Comparison of ENCODE assay signal across 1 cellular context in genomic region chr22:44746061-44746789, GRCh38.
TF ChIP-seq lines count a peak whose summit lies in the region.

No MANE protein-coding gene starts in this region.

TF ChIP-seq in IMR-90, 13 proteins besides CTCF, POLR2A, EP300 and RAD21:
- no peak for TF ChIP-seq BHLHE40 (IDR thresholded peaks at IDR 0.05; ENCODE audit: low read depth, low read length)
- TF ChIP-seq, protein P1, sequence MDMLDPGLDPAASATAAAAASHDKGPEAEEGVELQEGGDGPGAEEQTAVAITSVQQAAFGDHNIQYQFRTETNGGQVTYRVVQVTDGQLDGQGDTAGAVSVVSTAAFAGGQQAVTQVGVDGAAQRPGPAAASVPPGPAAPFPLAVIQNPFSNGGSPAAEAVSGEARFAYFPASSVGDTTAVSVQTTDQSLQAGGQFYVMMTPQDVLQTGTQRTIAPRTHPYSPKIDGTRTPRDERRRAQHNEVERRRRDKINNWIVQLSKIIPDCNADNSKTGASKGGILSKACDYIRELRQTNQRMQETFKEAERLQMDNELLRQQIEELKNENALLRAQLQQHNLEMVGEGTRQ (IDR thresholded peaks at IDR 0.05; ENCODE audit: low read depth, low read length), result no peak
- no peak for TF ChIP-seq MAFK (IDR thresholded peaks at IDR 0.05; ENCODE audit: low read depth, low read length)
- no peak for TF ChIP-seq NFE2L2 (IDR thresholded peaks at IDR 0.05; ENCODE audit: low read depth, low read length)
- TF ChIP-seq CHD1 (IDR thresholded peaks at IDR 0.05; ENCODE audit: low read depth, low read length), result no peak
- TF ChIP-seq RCOR1 (IDR thresholded peaks at IDR 0.05; ENCODE audit: insufficient replicate concordance, low read length), result no peak
- no peak for TF ChIP-seq FOS (IDR thresholded peaks at IDR 0.05; ENCODE audit: low read depth, low read length)
